In genomic region chr11:67288452-67289225, GRCh38 we compare ENCODE assay signal across 1 cellular context.
TF ChIP-seq lines count a peak whose summit lies in the region.

No MANE protein-coding gene starts in this region.

TF ChIP-seq in K562, 482 proteins besides CTCF, POLR2A, EP300 and RAD21 (continued from another document and continues in another):
- peak; percentile 64; the same call in 1 of the 2 replicates for TF ChIP-seq ARID4B (CRISPR knock-in tag; IDR thresholded peaks at IDR 0.05)
- TF ChIP-seq TEAD1 (CRISPR knock-in tag; IDR thresholded peaks at IDR 0.05): peak in 1 of 2 experiments; percentile 74; a peak in 1 of 4 replicates
- TF ChIP-seq BCOR (IDR thresholded peaks at IDR 0.05): peak; percentile 28; the same call in 1 of the 2 replicates
- peak; percentile 38; the same call in 1 of the 2 replicates for TF ChIP-seq CREB5 (CRISPR knock-in tag; IDR thresholded peaks at IDR 0.05)
- no peak for TF ChIP-seq ARID2 (IDR thresholded peaks at IDR 0.05)
- TF ChIP-seq SIN3B (IDR thresholded peaks at IDR 0.05; ENCODE audit: low read depth): peak; percentile 64
- TF ChIP-seq, protein P1, sequence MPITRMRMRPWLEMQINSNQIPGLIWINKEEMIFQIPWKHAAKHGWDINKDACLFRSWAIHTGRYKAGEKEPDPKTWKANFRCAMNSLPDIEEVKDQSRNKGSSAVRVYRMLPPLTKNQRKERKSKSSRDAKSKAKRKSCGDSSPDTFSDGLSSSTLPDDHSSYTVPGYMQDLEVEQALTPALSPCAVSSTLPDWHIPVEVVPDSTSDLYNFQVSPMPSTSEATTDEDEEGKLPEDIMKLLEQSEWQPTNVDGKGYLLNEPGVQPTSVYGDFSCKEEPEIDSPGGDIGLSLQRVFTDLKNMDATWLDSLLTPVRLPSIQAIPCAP (CRISPR knock-in tag; IDR thresholded peaks at IDR 0.05; ENCODE audit: borderline replicate concordance): no peak
- TF ChIP-seq ZNF280A (IDR thresholded peaks at IDR 0.05; ENCODE audit: low read depth, partially characterized antibody): no peak
- TF ChIP-seq ZBTB43 (CRISPR knock-in tag; IDR thresholded peaks at IDR 0.05): no peak
- 0 out of 2 replicates have a peak, but pooled peaks have one; percentile 8 for TF ChIP-seq DMBX1 (CRISPR knock-in tag; IDR thresholded peaks at IDR 0.05; ENCODE audit: borderline replicate concordance)
- TF ChIP-seq HDAC2 (IDR thresholded peaks at IDR 0.05): no peak
- no peak for TF ChIP-seq ZC3H11A (IDR thresholded peaks at IDR 0.05; ENCODE audit: low read depth, low read length)
- TF ChIP-seq KDM1A (IDR thresholded peaks at IDR 0.05): peak in 1 of 2 experiments; percentile 57; a peak in 1 of 4 replicates
- TF ChIP-seq HNRNPH1 (optimal IDR thresholded peaks at IDR 0.05; ENCODE audit: low read depth, low read length): no peak
- TF ChIP-seq MEF2A (IDR thresholded peaks at IDR 0.05; ENCODE audit: control insufficient read depth, low read depth, low read length): no peak
- no peak for TF ChIP-seq C11orf30 (IDR thresholded peaks at IDR 0.05; ENCODE audit: low read depth)
- no peak for TF ChIP-seq LARP7 (IDR thresholded peaks at IDR 0.05)
- peak; percentile 70 for TF ChIP-seq TAF1 (IDR thresholded peaks at IDR 0.05; ENCODE audit: control insufficient read depth, extremely low read depth, insufficient read depth, low read length, severe bottlenecking)
- TF ChIP-seq CREBBP (IDR thresholded peaks at IDR 0.05; ENCODE audit: low read depth, low read length): no peak
- TF ChIP-seq TFAP4 (CRISPR knock-in tag; IDR thresholded peaks at IDR 0.05; ENCODE audit: borderline replicate concordance): peak; percentile 83; the same call in 1 of the 2 replicates
- peak in 1 of 2 experiments; percentile 75; a peak in 2 of 4 replicates for TF ChIP-seq RCOR1 (IDR thresholded peaks at IDR 0.05; ENCODE audit: borderline replicate concordance in 1 of 2, low read depth in 2 of 2, low read length in 2 of 2)
- peak; percentile 88 for TF ChIP-seq SUPT5H (IDR thresholded peaks at IDR 0.05)
- TF ChIP-seq ZSCAN32 (CRISPR knock-in tag; IDR thresholded peaks at IDR 0.05): no peak
- TF ChIP-seq, protein P2, sequence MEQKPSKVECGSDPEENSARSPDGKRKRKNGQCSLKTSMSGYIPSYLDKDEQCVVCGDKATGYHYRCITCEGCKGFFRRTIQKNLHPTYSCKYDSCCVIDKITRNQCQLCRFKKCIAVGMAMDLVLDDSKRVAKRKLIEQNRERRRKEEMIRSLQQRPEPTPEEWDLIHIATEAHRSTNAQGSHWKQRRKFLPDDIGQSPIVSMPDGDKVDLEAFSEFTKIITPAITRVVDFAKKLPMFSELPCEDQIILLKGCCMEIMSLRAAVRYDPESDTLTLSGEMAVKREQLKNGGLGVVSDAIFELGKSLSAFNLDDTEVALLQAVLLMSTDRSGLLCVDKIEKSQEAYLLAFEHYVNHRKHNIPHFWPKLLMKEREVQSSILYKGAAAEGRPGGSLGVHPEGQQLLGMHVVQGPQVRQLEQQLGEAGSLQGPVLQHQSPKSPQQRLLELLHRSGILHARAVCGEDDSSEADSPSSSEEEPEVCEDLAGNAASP (IDR thresholded peaks at IDR 0.05): no peak
- no peak for TF ChIP-seq ZBTB1 (CRISPR knock-in tag; IDR thresholded peaks at IDR 0.05; ENCODE audit: borderline replicate concordance, low read depth)
- TF ChIP-seq, protein P3, sequence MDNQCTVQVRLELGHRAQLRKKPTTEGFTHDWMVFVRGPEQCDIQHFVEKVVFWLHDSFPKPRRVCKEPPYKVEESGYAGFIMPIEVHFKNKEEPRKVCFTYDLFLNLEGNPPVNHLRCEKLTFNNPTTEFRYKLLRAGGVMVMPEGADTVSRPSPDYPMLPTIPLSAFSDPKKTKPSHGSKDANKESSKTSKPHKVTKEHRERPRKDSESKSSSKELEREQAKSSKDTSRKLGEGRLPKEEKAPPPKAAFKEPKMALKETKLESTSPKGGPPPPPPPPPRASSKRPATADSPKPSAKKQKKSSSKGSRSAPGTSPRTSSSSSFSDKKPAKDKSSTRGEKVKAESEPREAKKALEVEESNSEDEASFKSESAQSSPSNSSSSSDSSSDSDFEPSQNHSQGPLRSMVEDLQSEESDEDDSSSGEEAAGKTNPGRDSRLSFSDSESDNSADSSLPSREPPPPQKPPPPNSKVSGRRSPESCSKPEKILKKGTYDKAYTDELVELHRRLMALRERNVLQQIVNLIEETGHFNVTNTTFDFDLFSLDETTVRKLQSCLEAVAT (IDR thresholded peaks at IDR 0.05): 0 out of 4 replicates have a peak, but pooled peaks of 1 of the 2 experiments have one; percentile 44
- no peak; the same call in 1 of the 2 replicates for TF ChIP-seq BACH1 (tag; IDR thresholded peaks at IDR 0.05)
- no peak for TF ChIP-seq ARHGAP35 (IDR thresholded peaks at IDR 0.05; ENCODE audit: partially characterized antibody)
- TF ChIP-seq HDAC3 (IDR thresholded peaks at IDR 0.05; ENCODE audit: borderline replicate concordance, partially characterized antibody): no peak
- TF ChIP-seq PHTF2 (CRISPR knock-in tag; IDR thresholded peaks at IDR 0.05): no peak
- TF ChIP-seq POLR2G (IDR thresholded peaks at IDR 0.05; ENCODE audit: low read depth, low read length): peak; percentile 96
- peak; percentile 99 for TF ChIP-seq ETV5 (CRISPR knock-in tag; IDR thresholded peaks at IDR 0.05; ENCODE audit: low read depth)
- TF ChIP-seq SMAD3 (CRISPR knock-in tag; conservative IDR thresholded peaks at IDR 0.05): no peak
- TF ChIP-seq SNRNP70 (optimal IDR thresholded peaks at IDR 0.05; ENCODE audit: low read depth, low read length): no peak
- TF ChIP-seq ELF4 (CRISPR knock-in tag; IDR thresholded peaks at IDR 0.05): no peak
- no peak for TF ChIP-seq HDAC6 (IDR thresholded peaks at IDR 0.05; ENCODE audit: low read depth, low read length)
- TF ChIP-seq ZBED1 (IDR thresholded peaks at IDR 0.05): no peak
- TF ChIP-seq USF1 (CRISPR knock-in tag; IDR thresholded peaks at IDR 0.05): 0 out of 2 replicates have a peak, but pooled peaks have one; percentile 2
- TF ChIP-seq BRD4 (IDR thresholded peaks at IDR 0.05): peak; percentile 84; the same call in 1 of the 2 replicates
- TF ChIP-seq MBD2 (IDR thresholded peaks at IDR 0.05; ENCODE audit: borderline replicate concordance, low read depth): no peak
- no peak for TF ChIP-seq SREBF2 (CRISPR knock-in tag; IDR thresholded peaks at IDR 0.05)
- 0 out of 2 replicates have a peak, but pooled peaks have one; percentile 24 for TF ChIP-seq NFRKB (IDR thresholded peaks at IDR 0.05; ENCODE audit: low read depth)
- no peak for TF ChIP-seq SP2 (IDR thresholded peaks at IDR 0.05; ENCODE audit: extremely low read depth, low read depth, low read length, poor library complexity, severe bottlenecking)
- peak; percentile 29 for TF ChIP-seq CHD4 (IDR thresholded peaks at IDR 0.05; ENCODE audit: insufficient read depth, insufficient replicate concordance, low read depth, low read length, poor library complexity, severe bottlenecking)
- TF ChIP-seq, protein P4, sequence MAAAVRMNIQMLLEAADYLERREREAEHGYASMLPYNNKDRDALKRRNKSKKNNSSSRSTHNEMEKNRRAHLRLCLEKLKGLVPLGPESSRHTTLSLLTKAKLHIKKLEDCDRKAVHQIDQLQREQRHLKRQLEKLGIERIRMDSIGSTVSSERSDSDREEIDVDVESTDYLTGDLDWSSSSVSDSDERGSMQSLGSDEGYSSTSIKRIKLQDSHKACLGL (CRISPR knock-in tag; IDR thresholded peaks at IDR 0.05; ENCODE audit: borderline replicate concordance, poor library complexity, severe bottlenecking): no peak
- peak; percentile 47 for TF ChIP-seq TAF9B (IDR thresholded peaks at IDR 0.05; ENCODE audit: partially characterized antibody)
- peak; percentile 99; the same call in 1 of the 2 replicates for TF ChIP-seq ETV1 (tag; conservative IDR thresholded peaks at IDR 0.05; ENCODE audit: low read depth)
- TF ChIP-seq, protein P5, sequence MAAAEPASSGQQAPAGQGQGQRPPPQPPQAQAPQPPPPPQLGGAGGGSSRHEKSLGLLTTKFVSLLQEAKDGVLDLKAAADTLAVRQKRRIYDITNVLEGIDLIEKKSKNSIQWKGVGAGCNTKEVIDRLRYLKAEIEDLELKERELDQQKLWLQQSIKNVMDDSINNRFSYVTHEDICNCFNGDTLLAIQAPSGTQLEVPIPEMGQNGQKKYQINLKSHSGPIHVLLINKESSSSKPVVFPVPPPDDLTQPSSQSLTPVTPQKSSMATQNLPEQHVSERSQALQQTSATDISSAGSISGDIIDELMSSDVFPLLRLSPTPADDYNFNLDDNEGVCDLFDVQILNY (CRISPR knock-in tag; IDR thresholded peaks at IDR 0.05): peak; percentile 91
- no peak for TF ChIP-seq ELK1 (CRISPR knock-in tag; IDR thresholded peaks at IDR 0.05)
